ENCODE assay signal across 8 cellular contexts in genomic region chr22:20982563-20982882, GRCh38. TPM values are rescaled to one million over a fixed set of nuclear protein-coding genes. Genes with fewer than 3 reads are reported as not detected.
DNase-seq lines count a peak whose midpoint lies in the region; ATAC-seq, FAIRE-seq and TF ChIP-seq lines count a peak whose summit lies in the region.

No MANE protein-coding gene starts in this region.

- DNase-seq in GM12892 (ENCODE audit: insufficient read length), result no peak
- no peak for DNase-seq in MCF 10A (ENCODE audit: unreplicated experiment)
- DNase-seq in mesendoderm, result no peak
- DNase-seq in stimulated activated CD4-positive, alpha-beta T cell treated with anti-CD3 and anti-CD28 coated beads, Interleukin-1b, Interleukin-23, amount 100 ng/mL, for 48 hours, result no peak
- DNase-seq in GM12891 (ENCODE audit: insufficient read length, low spot score), result no peak
- no peak for DNase-seq in NCI-H187 treated with DMSO at 0.1 percent for 48 hours (lab: John Stamatoyannopoulos, UW)

- peaks cover 8% of the 10 kb centered on the region for H3K9me3 Mint-ChIP-seq in MCF 10A (ENCODE audit: unreplicated experiment)

- ATAC-seq in HG03159 (IDR thresholded peaks at IDR 0.05; ENCODE audit: unreplicated experiment) (peak; percentile 8), GM18861 (IDR thresholded peaks at IDR 0.05; ENCODE audit: unreplicated experiment) (no peak)

- H3K27ac Mint-ChIP-seq in MCF 10A (ENCODE audit: low read depth, unreplicated experiment), result peak overlapping the region; percentile 37

- H3K27me3 ChIP-seq in mesendoderm (ENCODE audit: insufficient read depth, low read length, poor library complexity), result no peaks in the 10 kb centered on the region

- peaks cover 9% of the 10 kb centered on the region for H3K4me1 ChIP-seq in mesendoderm (ENCODE audit: control insufficient read depth, low read depth, low read length)

- H3K4me1 Mint-ChIP-seq in MCF 10A (ENCODE audit: insufficient read depth, unreplicated experiment), result peaks cover 8% of the 10 kb centered on the region

- POLR2A ChIA-PET in MCF 10A (lab: Yijun Ruan, JAX), result interaction anchor here (0.5 to 3.4 kb wide), 22 partner anchors 11 to 691 kb away, joined by 3 to 24 read pairs (median 4); partner anchors contain the start of gene THAP7

- H4K5ac ChIP-seq in mesendoderm (ENCODE audit: low read length), result no peak overlapping the region

- peak overlapping the region; percentile 88 for H3K4me3 Mint-ChIP-seq in MCF 10A (ENCODE audit: unreplicated experiment)

- no peaks in the 10 kb centered on the region for H3K36me3 ChIP-seq in mesendoderm (ENCODE audit: control insufficient read depth, insufficient read depth, low read length)

- H2BK5ac ChIP-seq in mesendoderm (ENCODE audit: low read length), result no peak overlapping the region

- FAIRE-seq in GM12892 (lab: Jason Lieb, UNC), result peak; percentile 72
- no peak for FAIRE-seq in GM12891 (lab: Jason Lieb, UNC)

- H2BK15ac ChIP-seq in mesendoderm (replicated peaks; ENCODE audit: low read depth), result no peak overlapping the region

- intact Hi-C loops in MCF 10A (cut with micrococcal nuclease), result no loop called here

- H3K27ac ChIP-seq in mesendoderm (ENCODE audit: low read depth, low read length), result no peak overlapping the region

- H3K79me2 ChIP-seq in mesendoderm (ENCODE audit: control insufficient read depth, insufficient read depth, low read length), result no peaks in the 10 kb centered on the region

- peaks cover 24% of the 10 kb centered on the region for H3K36me3 Mint-ChIP-seq in MCF 10A (ENCODE audit: insufficient read depth, unreplicated experiment)

- peak overlapping the region; percentile 38 for H3K4ac ChIP-seq in mesendoderm (ENCODE audit: low read depth, low read length)

- H2AK5ac ChIP-seq in mesendoderm (ENCODE audit: low read length), result peak overlapping the region; percentile 22

- H3K18ac ChIP-seq in mesendoderm (ENCODE audit: low read length), result no peak overlapping the region

- H3K56ac ChIP-seq in mesendoderm (ENCODE audit: low read length), result peak overlapping the region; percentile 99

- no CpG with 5 or more reads among the region's 12 CpGs for WGBS in mesendoderm (ENCODE audit: extremely low coverage, insufficient coverage, low lambda C conversion rate)

- H3K79me1 ChIP-seq in mesendoderm (ENCODE audit: low read length), result peaks cover 4% of the 10 kb centered on the region

- no peak overlapping the region for H2BK120ac ChIP-seq in mesendoderm (ENCODE audit: low read depth, low read length)

- H3K27me3 Mint-ChIP-seq in MCF 10A (ENCODE audit: insufficient read depth, unreplicated experiment), result no peaks in the 10 kb centered on the region

- no peak overlapping the region for H4K8ac ChIP-seq in mesendoderm (ENCODE audit: low read depth, low read length)

- H3K9ac ChIP-seq in mesendoderm (ENCODE audit: low read length), result peak overlapping the region; percentile 98

- no peak for TF ChIP-seq POLR2A in GM12892 (IDR thresholded peaks at IDR 0.05; ENCODE audit: low read depth, low read length)
- no peak for TF ChIP-seq POLR2A in GM12891 (IDR thresholded peaks at IDR 0.05; ENCODE audit: low read depth, low read length)

- CTCF ChIA-PET in MCF 10A (lab: Yijun Ruan, JAX), result interaction anchor here (0.6 to 1.6 kb wide), 12 partner anchors 14 to 1801 kb away, joined by 3 to 9 read pairs (median 3); partner anchors contain the start of gene AIFM3

- H3K4me2 ChIP-seq in mesendoderm (ENCODE audit: low read length), result peak overlapping the region; percentile 88

- H3K4me3 ChIP-seq in mesendoderm (ENCODE audit: low read length), result peak overlapping the region; percentile 93

- TSS peak; percentile 36 for BruUV-seq in MCF 10A (replicated peaks; lab: Mats Ljungman, UMichigan)

- TF ChIP-seq CTCF in MCF 10A (IDR thresholded peaks at IDR 0.05; ENCODE audit: unreplicated experiment), result no peak

- peak overlapping the region; percentile 92 for H3K23ac ChIP-seq in mesendoderm (ENCODE audit: low read length)

TF ChIP-seq in GM12891, 5 proteins besides CTCF, POLR2A, EP300 and RAD21:
- TF ChIP-seq POU2F2 (IDR thresholded peaks at IDR 0.05; ENCODE audit: low read depth, low read length) (no peak), PAX5 (IDR thresholded peaks at IDR 0.05; ENCODE audit: insufficient read depth, low read length, severe bottlenecking) (no peak), SPI1 (IDR thresholded peaks at IDR 0.05; ENCODE audit: low read depth, low read length) (no peak), POLR2AphosphoS5 (IDR thresholded peaks at IDR 0.05; ENCODE audit: low read depth, low read length) (no peak), TAF1 (IDR thresholded peaks at IDR 0.05; ENCODE audit: low read depth, low read length) (no peak)

RNA-seq across cellular contexts. Expression of gene LZTR1, which starts 0.4 kb away (rescaled TPM):
- polyA plus RNA-seq in GM12892 (2012; ENCODE audit: missing spikeins), result 24.9 TPM
- 49.2 and 57.3 TPM in 2 replicates for total RNA-seq in MCF 10A (2022)
- polyA plus RNA-seq in mesendoderm (2013, experiment 1 of 2), result 11.8 TPM
- polyA plus RNA-seq in mesendoderm (2013, experiment 2 of 2), result 11.9 TPM
- polyA plus RNA-seq in GM12891 (2012; ENCODE audit: low read depth, missing spikeins), result 18.2 TPM

RNA-seq across cellular contexts. Expression of gene AIFM3, which starts 15.5 kb away (rescaled TPM):
- polyA plus RNA-seq in GM12892 (2012; ENCODE audit: missing spikeins), result not detected
- 1.1 and 1.3 TPM in 2 replicates for total RNA-seq in MCF 10A (2022)
- polyA plus RNA-seq in mesendoderm (2013, experiment 1 of 2), result 0.11 TPM
- polyA plus RNA-seq in mesendoderm (2013, experiment 2 of 2), result 0.27 TPM
- polyA plus RNA-seq in GM12891 (2012; ENCODE audit: low read depth, missing spikeins), result 0.98 TPM

RNA-seq across cellular contexts. Expression of gene THAP7, which starts 19.4 kb away (rescaled TPM):
- 7.8 TPM for polyA plus RNA-seq in GM12892 (2012; ENCODE audit: missing spikeins)
- total RNA-seq in MCF 10A (2022), result 20.6 and 24.9 TPM in 2 replicates
- 21.8 TPM for polyA plus RNA-seq in mesendoderm (2013, experiment 1 of 2)
- 21.7 TPM for polyA plus RNA-seq in mesendoderm (2013, experiment 2 of 2)
- 18.9 TPM for polyA plus RNA-seq in GM12891 (2012; ENCODE audit: low read depth, missing spikeins)

RNA-seq across cellular contexts. Expression of gene P2RX6, which starts 32.4 kb away (rescaled TPM):
- polyA plus RNA-seq in GM12892 (2012; ENCODE audit: missing spikeins), result 0.08 TPM
- 0.19 and 0.22 TPM in 2 replicates for total RNA-seq in MCF 10A (2022)
- not detected for polyA plus RNA-seq in mesendoderm (2013, experiment 1 of 2)
- not detected for polyA plus RNA-seq in mesendoderm (2013, experiment 2 of 2)
- 0.15 TPM for polyA plus RNA-seq in GM12891 (2012; ENCODE audit: low read depth, missing spikeins)

RNA-seq across cellular contexts. Expression of gene SLC7A4, which starts 49.8 kb away (rescaled TPM):
- polyA plus RNA-seq in GM12892 (2012; ENCODE audit: missing spikeins), result not detected
- total RNA-seq in MCF 10A (2022), result not detected in 2 replicates
- 0.03 TPM for polyA plus RNA-seq in mesendoderm (2013, experiment 1 of 2)
- not detected for polyA plus RNA-seq in mesendoderm (2013, experiment 2 of 2)
- 0.05 TPM for polyA plus RNA-seq in GM12891 (2012; ENCODE audit: low read depth, missing spikeins)
